Comparison of ENCODE assay signal across 10 cellular contexts in genomic region chr17:8188408-8188839, GRCh38. TPM values are rescaled to one million over a fixed set of nuclear protein-coding genes. Genes with fewer than 3 reads are reported as not detected.
DNase-seq lines count a peak whose midpoint lies in the region; TF ChIP-seq lines count a peak whose summit lies in the region.
"Had no signal": no experiment of that assay in that cellular context is flagged by ENCODE, and none has a peak within 500 bp of the region (broad histone marks: within the 10 kb centered on the region; RNA-seq: fewer than 3 reads in every experiment).

No MANE protein-coding gene starts in this region.

- DNase-seq in activated naive CD4-positive, alpha-beta T cell treated with Interleukin-2 at 50 U/mL for 16 hours, result peak; percentile 16
- DNase-seq in activated naive CD4-positive, alpha-beta T cell treated with anti-CD3 and anti-CD28 coated beads, Interleukin-2, amount 50 U/mL, for 16 hours, result no peak
- no peak for DNase-seq in adipocyte (ENCODE audit: low read depth)
- DNase-seq in transverse colon, result no peak
- DNase-seq in chondrocyte (ENCODE audit: low spot score), result no peak
- no peak for DNase-seq in glutamatergic neuron
- DNase-seq in cortex of kidney (lab: John Stamatoyannopoulos, UW), result no peak

- H3K4me3 ChIP-seq in adipocyte (ENCODE audit: low read length) (peak overlapping the region; percentile 88), transverse colon (peak overlapping the region in 3 of 4 donors; percentile 66 to 75 (median 74))

- TF ChIP-seq CTCF in transverse colon (IDR thresholded peaks at IDR 0.05) (no peak), chondrocyte (IDR thresholded peaks at IDR 0.05) (no peak), glutamatergic neuron (IDR thresholded peaks at IDR 0.05; ENCODE audit: partially characterized antibody, unreplicated experiment) (no peak)

- H3K9me3 ChIP-seq in adipocyte (ENCODE audit: control insufficient read depth, low read length), result no peaks in the 10 kb centered on the region
- no peaks in the 10 kb centered on the region for H3K9me3 ChIP-seq in transverse colon

- H3K27me3 ChIP-seq in adipocyte (replicated peaks; ENCODE audit: control insufficient read depth, insufficient read depth, low read length) (no peaks in the 10 kb centered on the region), layer of hippocampus (ENCODE audit: control insufficient read depth, insufficient read depth, low read length) (no peaks in the 10 kb centered on the region), transverse colon (no peaks in the 10 kb centered on the region)

- no peak overlapping the region for H3K4me3 Mint-ChIP-seq in chondrocyte (ENCODE audit: unreplicated experiment)
- H3K4me3 Mint-ChIP-seq in glutamatergic neuron (ENCODE audit: unreplicated experiment), result no peak overlapping the region
- H3K4me3 Mint-ChIP-seq: activated T-helper 1 cell treated with anti-CD3 and anti-CD28 coated beads, Interleukin-12 subunit alpha, Interleukin-12 subunit beta, Interleukin-2, Interleukin-4 antibody, amounts not matched to agents 30 ng/mL and 10 ng/mL and 1 ng/mL, durations not matched to agents 14 hours and 24 hours and 36 hours; IgD-negative memory B cell had no signal

- no peak for TF ChIP-seq POLR2A in transverse colon (IDR thresholded peaks at IDR 0.05)

- H3K4me1 ChIP-seq in adipocyte (ENCODE audit: control insufficient read depth, insufficient read depth, low read length) (peaks cover 37% of the 10 kb centered on the region), transverse colon (peaks cover 24 to 41% (median 33%) of the 10 kb centered on the region in 4 donors)

- in situ Hi-C loops in transverse colon (cut with MboI; ENCODE audit: low pct_ligation_motif_present in 1 of 4, low pct_unique_long_range_greater_than_20kb in 1 of 4, low sequenced_read_pairs in 3 of 4), result no loop called here

- peak overlapping the region; percentile 92 for H3K9ac ChIP-seq in adipocyte (ENCODE audit: low read length)

- 45% methylated on average over 9 of the region's 9 CpGs; no CpG with 5 or more reads in 1 of the 2 donors for WGBS in transverse colon (ENCODE audit: low coverage in 1 of 2), 2 donors

- TF ChIP-seq EP300 in transverse colon (IDR thresholded peaks at IDR 0.05; ENCODE audit: low read depth), result no peak

- peaks cover 11% of the 10 kb centered on the region for H3K4me1 Mint-ChIP-seq in chondrocyte (ENCODE audit: low read depth)
- H3K4me1 Mint-ChIP-seq in glutamatergic neuron (ENCODE audit: low read depth, unreplicated experiment), result peaks cover 9% of the 10 kb centered on the region

- H3K36me3 ChIP-seq in adipocyte (ENCODE audit: control insufficient read depth, insufficient read depth, low read length, severe bottlenecking) (no peaks in the 10 kb centered on the region), transverse colon (no peaks in the 10 kb centered on the region)

- H3K27ac ChIP-seq in layer of hippocampus (ENCODE audit: low read depth, low read length), result peak overlapping the region; percentile 91
- peak overlapping the region; percentile 95 to 96 (median 96) for H3K27ac ChIP-seq in transverse colon

- H3K9me3 Mint-ChIP-seq in chondrocyte (ENCODE audit: low read depth) (no peaks in the 10 kb centered on the region), glutamatergic neuron (ENCODE audit: unreplicated experiment) (peaks cover 11% of the 10 kb centered on the region)
- H3K9me3 Mint-ChIP-seq: activated T-helper 1 cell treated with anti-CD3 and anti-CD28 coated beads, Interleukin-12 subunit alpha, Interleukin-12 subunit beta, Interleukin-2, Interleukin-4 antibody, amounts not matched to agents 30 ng/mL and 10 ng/mL and 1 ng/mL, durations not matched to agents 14 hours and 24 hours and 36 hours; IgD-negative memory B cell had no signal

- intact Hi-C loops in transverse colon (cut with DNase I; ENCODE audit: low total_unique reads), result loop anchor here (10.0 kb wide), 1 partner anchor 64 kb away; the partner anchor contains the start of gene HES7

- no peaks in the 10 kb centered on the region for H3K36me3 Mint-ChIP-seq in chondrocyte (ENCODE audit: low read depth)
- no peaks in the 10 kb centered on the region for H3K36me3 Mint-ChIP-seq in glutamatergic neuron (ENCODE audit: unreplicated experiment)
- H3K36me3 Mint-ChIP-seq: IgD-negative memory B cell had no signal

- H3K27me3 Mint-ChIP-seq in chondrocyte (ENCODE audit: low read depth) (no peaks in the 10 kb centered on the region), glutamatergic neuron (ENCODE audit: unreplicated experiment) (peaks cover 11% of the 10 kb centered on the region)
- H3K27me3 Mint-ChIP-seq: IgD-negative memory B cell had no signal

- H3K27ac Mint-ChIP-seq in chondrocyte (ENCODE audit: unreplicated experiment), result no peak overlapping the region
- no peak overlapping the region for H3K27ac Mint-ChIP-seq in glutamatergic neuron (ENCODE audit: unreplicated experiment)
- H3K27ac Mint-ChIP-seq: activated T-helper 1 cell treated with anti-CD3 and anti-CD28 coated beads, Interleukin-12 subunit alpha, Interleukin-12 subunit beta, Interleukin-2, Interleukin-4 antibody, amounts not matched to agents 30 ng/mL and 10 ng/mL and 1 ng/mL, durations not matched to agents 14 hours and 24 hours and 36 hours; IgD-negative memory B cell had no signal

RNA-seq across cellular contexts. Expression of gene BORCS6, which starts 1.6 kb away (rescaled TPM):
- total RNA-seq in transverse colon (10 to 100 TPM in 3 of 4 donors, 1 to 10 TPM in 1; 3.2 to 17.1 (median 12.7) TPM), chondrocyte (5.5 to 8.6 TPM (median 8.2 TPM) in 3 replicates), glutamatergic neuron (ENCODE audit: unreplicated experiment) (14.2 TPM)

RNA-seq across cellular contexts. Expression of gene TMEM107, which starts 12.2 kb away (rescaled TPM):
- total RNA-seq in transverse colon (10 to 100 TPM in 2 of 4 donors, 1 to 10 TPM in 2; 1.5 to 74.6 (median 18.3) TPM), chondrocyte (7.8 to 12.1 TPM (median 8.4 TPM) in 3 replicates), glutamatergic neuron (ENCODE audit: unreplicated experiment) (12.8 TPM)

RNA-seq across cellular contexts. Expression of gene AURKB, which starts 22.0 kb away (rescaled TPM):
- total RNA-seq in transverse colon (1 to 10 TPM; 2.2 to 8.6 (median 5.6) TPM), chondrocyte (8.6 to 14.1 TPM (median 8.9 TPM) in 3 replicates), glutamatergic neuron (ENCODE audit: unreplicated experiment) (17.3 TPM)

RNA-seq across cellular contexts. Expression of gene VAMP2, which starts 25.7 kb away (rescaled TPM):
- 10 to 100 TPM; 20.9 to 49.4 (median 30.1) TPM for total RNA-seq in transverse colon
- total RNA-seq in chondrocyte, result 45.4 to 58.1 TPM (median 46.7 TPM) in 3 replicates
- total RNA-seq in glutamatergic neuron (ENCODE audit: unreplicated experiment), result 117 TPM

RNA-seq across cellular contexts. Expression of gene PER1, which starts 36.2 kb away (rescaled TPM):
- 100 to 1,000 TPM in 2 of 4 donors, 10 to 100 TPM in 2; 55.9 to 211 (median 109) TPM for total RNA-seq in transverse colon
- total RNA-seq in chondrocyte, result 68.0 to 87.6 TPM (median 75.9 TPM) in 3 replicates
- 64.6 TPM for total RNA-seq in glutamatergic neuron (ENCODE audit: unreplicated experiment)
